In the genomic region with DNA sequence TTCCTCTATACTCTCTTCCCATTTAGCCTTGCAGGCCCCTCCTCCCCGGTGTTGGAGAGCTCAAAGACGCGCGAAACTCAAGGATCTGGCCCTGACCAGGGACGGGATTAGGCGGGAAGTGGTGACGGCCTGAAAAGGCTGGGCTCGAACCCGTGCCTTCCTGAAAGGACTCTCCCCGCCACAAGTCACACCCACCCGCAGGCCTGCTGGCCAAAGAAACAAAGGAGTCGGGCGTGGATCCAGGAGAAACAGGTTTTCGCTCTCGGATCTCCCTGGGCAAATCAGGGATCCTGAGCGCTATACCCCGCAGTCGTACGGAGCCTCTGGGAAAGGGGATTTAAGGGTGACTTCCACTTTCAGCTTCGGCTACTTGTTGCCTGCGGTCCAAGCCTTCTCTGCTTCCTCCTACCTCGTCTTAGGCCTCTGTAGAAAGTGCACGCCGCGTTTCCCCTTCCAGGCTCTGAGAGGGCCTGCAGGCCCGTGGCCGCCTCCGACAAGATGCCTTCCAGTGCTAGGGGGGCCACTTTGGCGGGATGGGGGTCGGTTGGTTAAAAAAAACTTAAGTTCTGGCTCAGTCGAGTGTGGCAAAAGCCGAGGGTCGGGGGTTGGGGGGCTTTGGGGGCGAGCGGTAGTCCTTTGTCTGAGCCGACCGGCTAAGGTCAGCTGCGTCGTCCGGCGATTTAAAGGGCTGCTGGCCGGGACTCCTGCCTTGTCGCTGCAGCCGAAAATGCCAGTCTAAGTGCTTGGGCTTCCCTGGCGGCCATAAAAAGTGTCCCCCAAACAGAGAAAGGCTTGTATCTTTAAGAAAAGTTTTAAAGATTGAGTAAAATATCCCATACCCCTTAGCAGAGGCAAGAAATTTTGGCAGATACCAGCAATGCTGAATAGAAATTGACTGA, we compare ENCODE assay signal across 2 cellular contexts.
TF ChIP-seq lines count a peak whose summit lies in the region.

No MANE protein-coding gene starts in this region.

TF ChIP-seq in WTC11, 78 proteins besides CTCF, POLR2A, EP300 and RAD21:
- TF ChIP-seq, protein P1, sequence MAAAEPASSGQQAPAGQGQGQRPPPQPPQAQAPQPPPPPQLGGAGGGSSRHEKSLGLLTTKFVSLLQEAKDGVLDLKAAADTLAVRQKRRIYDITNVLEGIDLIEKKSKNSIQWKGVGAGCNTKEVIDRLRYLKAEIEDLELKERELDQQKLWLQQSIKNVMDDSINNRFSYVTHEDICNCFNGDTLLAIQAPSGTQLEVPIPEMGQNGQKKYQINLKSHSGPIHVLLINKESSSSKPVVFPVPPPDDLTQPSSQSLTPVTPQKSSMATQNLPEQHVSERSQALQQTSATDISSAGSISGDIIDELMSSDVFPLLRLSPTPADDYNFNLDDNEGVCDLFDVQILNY (CRISPR knock-in tag; IDR thresholded peaks at IDR 0.05), result peak; percentile 57; the same call in 1 of the 2 replicates
- TF ChIP-seq PRRX2 (CRISPR knock-in tag; IDR thresholded peaks at IDR 0.05), result no peak
- TF ChIP-seq RELA (CRISPR knock-in tag; IDR thresholded peaks at IDR 0.05; ENCODE audit: borderline replicate concordance), result no peak
- TF ChIP-seq FOXK1 (CRISPR knock-in tag; IDR thresholded peaks at IDR 0.05), result no peak
- TF ChIP-seq, protein P2, sequence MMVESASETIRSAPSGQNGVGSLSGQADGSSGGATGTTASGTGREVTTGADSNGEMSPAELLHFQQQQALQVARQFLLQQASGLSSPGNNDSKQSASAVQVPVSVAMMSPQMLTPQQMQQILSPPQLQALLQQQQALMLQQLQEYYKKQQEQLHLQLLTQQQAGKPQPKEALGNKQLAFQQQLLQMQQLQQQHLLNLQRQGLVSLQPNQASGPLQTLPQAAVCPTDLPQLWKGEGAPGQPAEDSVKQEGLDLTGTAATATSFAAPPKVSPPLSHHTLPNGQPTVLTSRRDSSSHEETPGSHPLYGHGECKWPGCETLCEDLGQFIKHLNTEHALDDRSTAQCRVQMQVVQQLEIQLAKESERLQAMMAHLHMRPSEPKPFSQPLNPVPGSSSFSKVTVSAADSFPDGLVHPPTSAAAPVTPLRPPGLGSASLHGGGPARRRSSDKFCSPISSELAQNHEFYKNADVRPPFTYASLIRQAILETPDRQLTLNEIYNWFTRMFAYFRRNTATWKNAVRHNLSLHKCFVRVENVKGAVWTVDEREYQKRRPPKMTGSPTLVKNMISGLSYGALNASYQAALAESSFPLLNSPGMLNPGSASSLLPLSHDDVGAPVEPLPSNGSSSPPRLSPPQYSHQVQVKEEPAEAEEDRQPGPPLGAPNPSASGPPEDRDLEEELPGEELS (CRISPR knock-in tag; IDR thresholded peaks at IDR 0.05), result peak; percentile 55; the same call in 1 of the 2 replicates
- TF ChIP-seq TP53 (CRISPR knock-in tag; IDR thresholded peaks at IDR 0.05), result no peak
- TF ChIP-seq, protein P3, sequence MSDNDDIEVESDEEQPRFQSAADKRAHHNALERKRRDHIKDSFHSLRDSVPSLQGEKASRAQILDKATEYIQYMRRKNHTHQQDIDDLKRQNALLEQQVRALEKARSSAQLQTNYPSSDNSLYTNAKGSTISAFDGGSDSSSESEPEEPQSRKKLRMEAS (CRISPR knock-in tag; IDR thresholded peaks at IDR 0.05), result peak; percentile 17; the same call in 1 of the 2 replicates
- TF ChIP-seq, protein P4, sequence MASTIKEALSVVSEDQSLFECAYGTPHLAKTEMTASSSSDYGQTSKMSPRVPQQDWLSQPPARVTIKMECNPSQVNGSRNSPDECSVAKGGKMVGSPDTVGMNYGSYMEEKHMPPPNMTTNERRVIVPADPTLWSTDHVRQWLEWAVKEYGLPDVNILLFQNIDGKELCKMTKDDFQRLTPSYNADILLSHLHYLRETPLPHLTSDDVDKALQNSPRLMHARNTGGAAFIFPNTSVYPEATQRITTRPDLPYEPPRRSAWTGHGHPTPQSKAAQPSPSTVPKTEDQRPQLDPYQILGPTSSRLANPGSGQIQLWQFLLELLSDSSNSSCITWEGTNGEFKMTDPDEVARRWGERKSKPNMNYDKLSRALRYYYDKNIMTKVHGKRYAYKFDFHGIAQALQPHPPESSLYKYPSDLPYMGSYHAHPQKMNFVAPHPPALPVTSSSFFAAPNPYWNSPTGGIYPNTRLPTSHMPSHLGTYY (CRISPR knock-in tag; IDR thresholded peaks at IDR 0.05), result no peak
- no peak for TF ChIP-seq ESRRA (CRISPR knock-in tag; IDR thresholded peaks at IDR 0.05; ENCODE audit: borderline replicate concordance)
- TF ChIP-seq ZNF219 (CRISPR knock-in tag; IDR thresholded peaks at IDR 0.05; ENCODE audit: borderline replicate concordance), result no peak
- TF ChIP-seq, protein P5, sequence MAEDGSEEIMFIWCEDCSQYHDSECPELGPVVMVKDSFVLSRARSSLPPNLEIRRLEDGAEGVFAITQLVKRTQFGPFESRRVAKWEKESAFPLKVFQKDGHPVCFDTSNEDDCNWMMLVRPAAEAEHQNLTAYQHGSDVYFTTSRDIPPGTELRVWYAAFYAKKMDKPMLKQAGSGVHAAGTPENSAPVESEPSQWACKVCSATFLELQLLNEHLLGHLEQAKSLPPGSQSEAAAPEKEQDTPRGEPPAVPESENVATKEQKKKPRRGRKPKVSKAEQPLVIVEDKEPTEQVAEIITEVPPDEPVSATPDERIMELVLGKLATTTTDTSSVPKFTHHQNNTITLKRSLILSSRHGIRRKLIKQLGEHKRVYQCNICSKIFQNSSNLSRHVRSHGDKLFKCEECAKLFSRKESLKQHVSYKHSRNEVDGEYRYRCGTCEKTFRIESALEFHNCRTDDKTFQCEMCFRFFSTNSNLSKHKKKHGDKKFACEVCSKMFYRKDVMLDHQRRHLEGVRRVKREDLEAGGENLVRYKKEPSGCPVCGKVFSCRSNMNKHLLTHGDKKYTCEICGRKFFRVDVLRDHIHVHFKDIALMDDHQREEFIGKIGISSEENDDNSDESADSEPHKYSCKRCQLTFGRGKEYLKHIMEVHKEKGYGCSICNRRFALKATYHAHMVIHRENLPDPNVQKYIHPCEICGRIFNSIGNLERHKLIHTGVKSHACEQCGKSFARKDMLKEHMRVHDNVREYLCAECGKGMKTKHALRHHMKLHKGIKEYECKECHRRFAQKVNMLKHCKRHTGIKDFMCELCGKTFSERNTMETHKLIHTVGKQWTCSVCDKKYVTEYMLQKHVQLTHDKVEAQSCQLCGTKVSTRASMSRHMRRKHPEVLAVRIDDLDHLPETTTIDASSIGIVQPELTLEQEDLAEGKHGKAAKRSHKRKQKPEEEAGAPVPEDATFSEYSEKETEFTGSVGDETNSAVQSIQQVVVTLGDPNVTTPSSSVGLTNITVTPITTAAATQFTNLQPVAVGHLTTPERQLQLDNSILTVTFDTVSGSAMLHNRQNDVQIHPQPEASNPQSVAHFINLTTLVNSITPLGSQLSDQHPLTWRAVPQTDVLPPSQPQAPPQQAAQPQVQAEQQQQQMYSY (CRISPR knock-in tag; IDR thresholded peaks at IDR 0.05), result peak; percentile 90
- no peak for TF ChIP-seq MXD4 (CRISPR knock-in tag; IDR thresholded peaks at IDR 0.05; ENCODE audit: borderline replicate concordance)
- TF ChIP-seq EMX1 (CRISPR knock-in tag; IDR thresholded peaks at IDR 0.05), result no peak
- TF ChIP-seq, protein P6, sequence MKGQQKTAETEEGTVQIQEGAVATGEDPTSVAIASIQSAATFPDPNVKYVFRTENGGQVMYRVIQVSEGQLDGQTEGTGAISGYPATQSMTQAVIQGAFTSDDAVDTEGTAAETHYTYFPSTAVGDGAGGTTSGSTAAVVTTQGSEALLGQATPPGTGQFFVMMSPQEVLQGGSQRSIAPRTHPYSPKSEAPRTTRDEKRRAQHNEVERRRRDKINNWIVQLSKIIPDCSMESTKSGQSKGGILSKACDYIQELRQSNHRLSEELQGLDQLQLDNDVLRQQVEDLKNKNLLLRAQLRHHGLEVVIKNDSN (CRISPR knock-in tag; IDR thresholded peaks at IDR 0.05), result no peak

TF ChIP-seq in endothelial cell of umbilical vein, 7 proteins besides CTCF, POLR2A, EP300 and RAD21:
- TF ChIP-seq JUN (IDR thresholded peaks at IDR 0.05; ENCODE audit: borderline replicate concordance, insufficient read depth, insufficient read length, low read depth), result no peak
- TF ChIP-seq EZH2 (IDR thresholded peaks at IDR 0.05; ENCODE audit: borderline replicate concordance, low read depth, low read length, severe bottlenecking), result peak; percentile 59
- no peak for TF ChIP-seq GATA2 (IDR thresholded peaks at IDR 0.05; ENCODE audit: insufficient read depth, insufficient read length, low read depth, low read length)
